Comparison of ENCODE assay signal across 8 cellular contexts in the genomic region with DNA sequence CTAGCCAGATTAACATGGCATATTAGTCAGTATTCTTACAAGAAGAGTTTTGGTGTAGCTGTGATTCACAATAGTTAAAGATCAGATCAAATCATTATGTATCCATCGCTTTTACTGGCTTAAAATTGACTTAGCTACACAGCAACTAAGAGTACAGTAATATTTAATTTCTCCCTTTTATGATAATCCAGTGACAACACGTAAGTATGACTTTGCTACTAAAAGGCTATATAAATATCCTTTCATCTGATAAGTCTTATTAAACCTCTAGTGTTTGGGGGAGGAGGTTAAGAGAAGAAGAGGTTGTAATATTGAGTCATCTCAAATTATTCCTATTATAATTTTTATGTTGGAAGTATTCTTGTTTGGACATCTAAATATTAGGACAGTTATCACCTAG. TPM values are rescaled to one million over a fixed set of nuclear protein-coding genes. Genes with fewer than 3 reads are reported as not detected.
"Had no signal": no experiment of that assay in that cellular context is flagged by ENCODE, and none has a peak within 500 bp of the region (broad histone marks: within the 10 kb centered on the region; RNA-seq: fewer than 3 reads in every experiment).

No MANE protein-coding gene starts in this region.

- H2AFZ ChIP-seq: GM23248 had no signal

- H3K4me3 ChIP-seq: GM23248, K562 had no signal

- FAIRE-seq: H54, HTR-8/SVneo, K562 had no signal

- ATAC-seq: K562 had no signal

- H3K9ac ChIP-seq: GM23248 had no signal

- DNase-seq: GM23248, GOT3, H9, HCEC 1CT, IMR-90 had no signal

- H3K27ac ChIP-seq: GM23248 had no signal

RNA-seq across cellular contexts. Expression of gene KCNG3, which starts 51.0 kb away (rescaled TPM):
- total RNA-seq: GM23248, K562 had no signal
- polyA plus RNA-seq: GM23248, IMR-90, K562 had no signal
